In genomic region chr4:169791064-169791463, GRCh38 we compare ENCODE assay signal across 9 cellular contexts. TPM values are rescaled to one million over a fixed set of nuclear protein-coding genes. Genes with fewer than 3 reads are reported as not detected.
A peak's percentile ranks its signal among the peaks of the same experiment; 100 is the strongest.
DNase-seq lines count a peak whose midpoint lies in the region; ATAC-seq and TF ChIP-seq lines count a peak whose summit lies in the region.
"Had no signal": no experiment of that assay in that cellular context is flagged by ENCODE, and none has a peak within 500 bp of the region (broad histone marks: within the 10 kb centered on the region; RNA-seq: fewer than 3 reads in every experiment).

No MANE protein-coding gene starts in this region.

- H3K4me1 ChIP-seq in GM23338 (ENCODE audit: insufficient read depth) (peaks cover 3% of the 10 kb centered on the region; the same call in 1 of the 2 replicates), PC-9 (replicated peaks; ENCODE audit: insufficient read depth) (peaks cover 10% of the 10 kb centered on the region; the same call in 1 of the 2 replicates), endodermal cell (ENCODE audit: control insufficient read depth, insufficient read depth, low read length) (no peaks in the 10 kb centered on the region)

- H3F3A ChIP-seq in GM23338 (replicated peaks; ENCODE audit: low read depth) (0 out of 2 replicates have a peak, but pooled peaks cover 4% of the 10 kb centered on the region), PC-9 (ENCODE audit: insufficient read depth, low read depth) (no peaks in the 10 kb centered on the region)

- peak overlapping the region; percentile 54; the same call in 2 of the 3 replicates for H3K4me3 Mint-ChIP-seq in GM23338
- H3K4me3 Mint-ChIP-seq in endodermal cell, result peak overlapping the region; percentile 28

- CTCF ChIA-PET in PC-9 (lab: Charles Lee), result interaction anchor here (0.6 to 1.2 kb wide), 3 partner anchors 19 to 259 kb away, joined by 4 to 5 read pairs (median 4); no protein-coding TSS in a partner anchor

- no TSS peak for BruUV-seq in PC-9 (replicated peaks; lab: Mats Ljungman, UMichigan)

- H3K27ac Mint-ChIP-seq in GM23338 (no peak overlapping the region), endodermal cell (no peak overlapping the region)

- H3K36me3 Mint-ChIP-seq in GM23338 (ENCODE audit: low read depth) (no peaks in the 10 kb centered on the region), endodermal cell (ENCODE audit: low read depth) (no peaks in the 10 kb centered on the region)
- H3K36me3 Mint-ChIP-seq: CD8-positive, alpha-beta memory T cell had no signal

- H3K4me1 Mint-ChIP-seq in GM23338 (peaks cover 9% of the 10 kb centered on the region; the same call in 2 of the 3 replicates), endodermal cell (peaks cover 4% of the 10 kb centered on the region)

- POLR2A ChIA-PET in PC-9 (lab: Charles Lee; ENCODE audit: unreplicated experiment), result no interaction called here

- H3K9me2 ChIP-seq in GM23338 (ENCODE audit: insufficient read depth), result no peaks in the 10 kb centered on the region
- no peaks in the 10 kb centered on the region for H3K9me2 ChIP-seq in PC-9 (ENCODE audit: insufficient read depth)

- H3K9ac ChIP-seq in endodermal cell (ENCODE audit: extremely low read depth, low read length, poor library complexity, severe bottlenecking), result no peak overlapping the region

- H3K27ac ChIP-seq in GM23338 (ENCODE audit: low read depth) (no peak overlapping the region), PC-9 (peak overlapping the region; percentile 35), endodermal cell (ENCODE audit: low read depth, low read length) (no peak overlapping the region)
- H3K27ac ChIP-seq: VCaP had no signal

- DNase-seq in GM23338 (ENCODE audit: low spot score) (no peak), PC-9 (peak in 1 of 2 experiments; percentile 51), endodermal cell (no peak), omental fat pad (ENCODE audit: low spot score) (no peak), iPS-NIHi7 (ENCODE audit: extremely low spot score) (no peak), epidermal melanocyte (ENCODE audit: insufficient read length, low spot score) (no peak)
- no peak for DNase-seq in stimulated activated CD4-positive, alpha-beta T cell treated with anti-CD3 and anti-CD28 coated beads, Interleukin-1b, Interleukin-23, amount 100 ng/mL, for 48 hours

- 86 to 87% methylated on average over 2 of the region's 2 CpGs for WGBS in endodermal cell (ENCODE audit: insufficient coverage in 1 of 2, insufficient read length in 1 of 2), 2 experiments

- ATAC-seq in GM23338 (no peak), omental fat pad (ENCODE audit: low FRiP score) (peak; percentile 75)

- intact Hi-C loops in PC-9 (cut with micrococcal nuclease; ENCODE audit: unreplicated experiment), result loop anchor here (1.0 kb wide), 2 partner anchors 179 to 299 kb away; partner anchors contain the start of gene NEK1

- no peaks in the 10 kb centered on the region for H3K36me3 ChIP-seq in GM23338 (ENCODE audit: insufficient read depth)
- no peaks in the 10 kb centered on the region for H3K36me3 ChIP-seq in PC-9 (ENCODE audit: low read depth)
- H3K36me3 ChIP-seq in endodermal cell (ENCODE audit: control insufficient read depth, insufficient read depth, low read length), result no peaks in the 10 kb centered on the region

- peak overlapping the region; percentile 86 for H2AFZ ChIP-seq in GM23338
- H2AFZ ChIP-seq in PC-9, result peak overlapping the region; percentile 67; the same call in 1 of the 2 replicates

- H3K4me2 ChIP-seq in GM23338 (peak overlapping the region; percentile 74), PC-9 (peak overlapping the region; percentile 87)

- H4K20me1 ChIP-seq in GM23338 (replicated peaks; ENCODE audit: insufficient read depth) (no peaks in the 10 kb centered on the region), PC-9 (ENCODE audit: insufficient read depth) (no peaks in the 10 kb centered on the region)

- H3K27me3 Mint-ChIP-seq in GM23338 (ENCODE audit: insufficient read depth, low read depth, poor library complexity) (peaks cover 4% of the 10 kb centered on the region), endodermal cell (ENCODE audit: insufficient read depth) (peaks cover 55% of the 10 kb centered on the region)

- peak overlapping the region; percentile 46 for H3K4me3 ChIP-seq in GM23338
- H3K4me3 ChIP-seq in PC-9, result peak overlapping the region; percentile 53; the same call in 1 of the 2 replicates
- peak overlapping the region; percentile 71 for H3K4me3 ChIP-seq in endodermal cell (ENCODE audit: low read length)

- no peaks in the 10 kb centered on the region for H3K9me3 ChIP-seq in PC-9 (ENCODE audit: insufficient read depth, low read depth)
- no peaks in the 10 kb centered on the region for H3K9me3 ChIP-seq in endodermal cell (ENCODE audit: control insufficient read depth, low read length)

- no peaks in the 10 kb centered on the region for H3K79me2 ChIP-seq in GM23338 (replicated peaks; ENCODE audit: insufficient read depth)
- H3K79me2 ChIP-seq in PC-9 (ENCODE audit: low read depth), result no peaks in the 10 kb centered on the region

- H3K9me3 Mint-ChIP-seq in GM23338, result no peaks in the 10 kb centered on the region
- no peaks in the 10 kb centered on the region for H3K9me3 Mint-ChIP-seq in endodermal cell
- H3K9me3 Mint-ChIP-seq: CD8-positive, alpha-beta memory T cell had no signal

- TF ChIP-seq CTCF in GM23338 (conservative IDR thresholded peaks at IDR 0.05; ENCODE audit: low read depth in 2 of 2) (no peak), PC-9 (conservative IDR thresholded peaks at IDR 0.05) (no peak), endodermal cell (conservative IDR thresholded peaks at IDR 0.05) (no peak), omental fat pad (IDR thresholded peaks at IDR 0.05) (no peak)

- H3K27me3 ChIP-seq in GM23338 (ENCODE audit: insufficient read depth), result peaks cover 11% of the 10 kb centered on the region
- H3K27me3 ChIP-seq in PC-9 (ENCODE audit: insufficient read depth, low read depth), result peaks cover 3% of the 10 kb centered on the region; the same call in 1 of the 2 replicates
- peaks cover 51% of the 10 kb centered on the region for H3K27me3 ChIP-seq in endodermal cell (ENCODE audit: control insufficient read depth, insufficient read depth, low read length, poor library complexity, severe bottlenecking)

TF ChIP-seq in GM23338, 12 proteins besides CTCF, POLR2A, EP300 and RAD21:
- no peak for TF ChIP-seq ZNF114 (CRISPR knock-in tag; IDR thresholded peaks at IDR 0.05)
- TF ChIP-seq EZH2 (IDR thresholded peaks at IDR 0.05; ENCODE audit: low read depth, unreplicated experiment), result no peak

RNA-seq across cellular contexts. Expression of gene HPF1, which starts 33.3 kb away (rescaled TPM):
- total RNA-seq in GM23338 (2014; rRNA removed; shearing (Covaris generic)), result 37.6 and 57.6 TPM in 2 replicates
- polyA plus RNA-seq in GM23338 (2016; fragmentation: Nextera tagmentation; extraction: Ambion mirVana), result 123 and 128 TPM in 2 replicates
- 26.9 and 28.3 TPM in 2 replicates for total RNA-seq in PC-9 (2021)
- 10 to 100 TPM; 33.4 to 50.5 TPM for total RNA-seq in endodermal cell
- polyA plus RNA-seq in endodermal cell (2013, experiment 1 of 2), result 60.6 TPM
- polyA plus RNA-seq in endodermal cell (2013, experiment 2 of 2), result 60.9 TPM
- 10 to 100 TPM in 3 of 4 donors, 1 to 10 TPM in 1; 9.2 to 28.7 (median 23.0) TPM for total RNA-seq in omental fat pad
